In the genomic region with DNA sequence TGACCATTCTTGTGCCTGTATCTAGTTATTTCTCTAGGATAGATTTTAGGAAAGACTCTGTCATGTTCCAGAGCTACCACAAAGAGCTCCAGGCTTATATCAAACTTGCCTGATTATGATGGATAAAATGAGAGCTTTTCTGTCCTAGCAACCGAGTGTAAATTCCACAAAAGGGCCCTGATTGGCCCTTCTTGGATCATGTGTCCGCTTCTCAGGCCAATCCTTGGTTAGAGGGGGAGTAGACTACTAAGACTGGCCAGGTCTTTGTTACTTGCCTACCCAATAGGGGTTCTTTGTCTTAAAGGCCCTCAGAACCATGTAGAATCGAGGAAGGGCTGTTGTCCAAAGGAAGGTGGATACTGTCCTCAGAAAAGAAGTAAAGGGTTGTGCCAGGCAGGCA, we compare ENCODE assay signal across 9 cellular contexts. TPM values are rescaled to one million over a fixed set of nuclear protein-coding genes. Genes with fewer than 3 reads are reported as not detected.
DNase-seq lines count a peak whose midpoint lies in the region; ATAC-seq and TF ChIP-seq lines count a peak whose summit lies in the region.
"Had no signal": no experiment of that assay in that cellular context is flagged by ENCODE, and none has a peak within 500 bp of the region (broad histone marks: within the 10 kb centered on the region; RNA-seq: fewer than 3 reads in every experiment).

No MANE protein-coding gene starts in this region.

- BruUV-seq in mammary epithelial cell (replicated peaks; lab: Mats Ljungman, UMichigan) = TSS peak; percentile 8

- no peaks in the 10 kb centered on the region for H3F3A ChIP-seq in neural cell (ENCODE audit: insufficient read depth, low read length, poor library complexity, severe bottlenecking)

- DNase-seq in NCI-H510A treated with DMSO at 0.1 percent for 48 hours (lab: John Stamatoyannopoulos, UW) (peak; percentile 4), NCI-H510A (lab: John Stamatoyannopoulos, UW) (no peak), NAMALWA (ENCODE audit: low spot score) (peak; percentile 75), mammary epithelial cell (peak; percentile 28)
- DNase-seq in effector CD4-positive, alpha-beta T cell = no peak

- H3K79me2 ChIP-seq in mammary epithelial cell (ENCODE audit: insufficient read depth, low read length) (peaks cover 54% of the 10 kb centered on the region), neural cell (replicated peaks; ENCODE audit: insufficient read depth, low read length) (peaks cover 12% of the 10 kb centered on the region)

- dilution Hi-C loops in mammary epithelial cell (cut with HindIII; ENCODE audit: low sequenced_read_pairs) = loop anchor here (5.0 kb wide), 4 partner anchors 54 to 141 kb away; a partner anchor contains a TSS

- no peaks in the 10 kb centered on the region for H3K27me3 ChIP-seq in mammary epithelial cell (ENCODE audit: insufficient read depth, low read length)
- no peaks in the 10 kb centered on the region for H3K27me3 ChIP-seq in neural cell (ENCODE audit: insufficient read depth, low read depth, low read length)

- TF ChIP-seq EP300 in neural cell (conservative IDR thresholded peaks at IDR 0.05; ENCODE audit: poor library complexity, severe bottlenecking) = no peak

- peaks cover 22% of the 10 kb centered on the region for H3K36me3 ChIP-seq in mammary epithelial cell (ENCODE audit: insufficient read depth, low read length)
- H3K36me3 ChIP-seq in neural cell (ENCODE audit: insufficient read depth, low read length) = no peaks in the 10 kb centered on the region

- in situ Hi-C loops in mammary epithelial cell (cut with MboI; ENCODE audit: low sequenced_read_pairs in 2 of 2) = no loop called here

- 71% methylated on average over 3 of the region's 3 CpGs for WGBS in mammary epithelial cell (ENCODE audit: low coverage, missing lambda C conversion rate)

- H3K9me2 ChIP-seq in neural cell (ENCODE audit: insufficient read depth, low read length) = no peaks in the 10 kb centered on the region

- ATAC-seq in GM18502 (IDR thresholded peaks at IDR 0.05; ENCODE audit: poor library complexity, unreplicated experiment) (no peak), HG02623 (IDR thresholded peaks at IDR 0.05; ENCODE audit: unreplicated experiment) (no peak)

- H2AFZ ChIP-seq in mammary epithelial cell (ENCODE audit: low read depth, low read length) (no peak overlapping the region), neural cell (ENCODE audit: low read depth, low read length) (no peak overlapping the region)

- intact Hi-C loops in mammary epithelial cell (cut with micrococcal nuclease) = no loop called here

- no peak for TF ChIP-seq RAD21 in neural cell (conservative IDR thresholded peaks at IDR 0.05)

- H3K9ac ChIP-seq in mammary epithelial cell (ENCODE audit: insufficient read depth, low read length) (no peak overlapping the region), neural cell (ENCODE audit: low read length) (no peak overlapping the region)

- CTCF ChIA-PET in mammary epithelial cell (lab: Charles Lee; ENCODE audit: low non-redundant PET) = no interaction called here

- H3K9me3 ChIP-seq in mammary epithelial cell (replicated peaks; ENCODE audit: insufficient read depth, low read length) (no peaks in the 10 kb centered on the region), neural cell (ENCODE audit: low read length) (no peaks in the 10 kb centered on the region)

- no peak overlapping the region for H3K27ac ChIP-seq in mammary epithelial cell (ENCODE audit: insufficient read depth, low read depth, low read length)
- peak overlapping the region; percentile 33 for H3K27ac ChIP-seq in neural cell (ENCODE audit: low read length)

- TF ChIP-seq CTCF in mammary epithelial cell (conservative IDR thresholded peaks at IDR 0.05 in 1 of 2, IDR thresholded peaks at IDR 0.05 in 1 of 2; ENCODE audit: extremely low read depth in 1 of 2, insufficient read depth in 1 of 2, low read depth in 1 of 2, low read length in 2 of 2) (no peak), neural cell (IDR thresholded peaks at IDR 0.05; ENCODE audit: poor library complexity, severe bottlenecking) (no peak)

- no peak overlapping the region for H3K4me3 ChIP-seq in mammary epithelial cell (replicated peaks in 1 of 3; ENCODE audit: insufficient read depth in 1 of 3, low read depth in 2 of 3, low read length in 3 of 3)
- H3K4me3 ChIP-seq in neural cell (ENCODE audit: low read length) = peak overlapping the region; percentile 31

- H3K4me2 ChIP-seq in mammary epithelial cell (ENCODE audit: insufficient read depth, low read depth, low read length) = peak overlapping the region; percentile 10
- no peak overlapping the region for H3K4me2 ChIP-seq in neural cell (ENCODE audit: low read length)

- no peaks in the 10 kb centered on the region for H3K4me1 ChIP-seq in mammary epithelial cell (ENCODE audit: insufficient read depth, low read length)

- H4K20me1 ChIP-seq in mammary epithelial cell (ENCODE audit: insufficient read depth, low read length) (no peaks in the 10 kb centered on the region), neural cell (ENCODE audit: insufficient read depth) (no peaks in the 10 kb centered on the region)

TF ChIP-seq in neural cell, 6 proteins besides CTCF, POLR2A, EP300 and RAD21:
- TF ChIP-seq EZH2 (IDR thresholded peaks at IDR 0.05; ENCODE audit: borderline replicate concordance, insufficient read depth, low read length, poor library complexity, severe bottlenecking) (no peak), TAF1 (IDR thresholded peaks at IDR 0.05; ENCODE audit: low read depth) (no peak), POLR2AphosphoS5 (IDR thresholded peaks at IDR 0.05) (no peak), SMC3 (conservative IDR thresholded peaks at IDR 0.05; ENCODE audit: poor library complexity) (no peak), MXI1 (conservative IDR thresholded peaks at IDR 0.05; ENCODE audit: poor library complexity, severe bottlenecking) (no peak)
- TF ChIP-seq, protein P1, sequence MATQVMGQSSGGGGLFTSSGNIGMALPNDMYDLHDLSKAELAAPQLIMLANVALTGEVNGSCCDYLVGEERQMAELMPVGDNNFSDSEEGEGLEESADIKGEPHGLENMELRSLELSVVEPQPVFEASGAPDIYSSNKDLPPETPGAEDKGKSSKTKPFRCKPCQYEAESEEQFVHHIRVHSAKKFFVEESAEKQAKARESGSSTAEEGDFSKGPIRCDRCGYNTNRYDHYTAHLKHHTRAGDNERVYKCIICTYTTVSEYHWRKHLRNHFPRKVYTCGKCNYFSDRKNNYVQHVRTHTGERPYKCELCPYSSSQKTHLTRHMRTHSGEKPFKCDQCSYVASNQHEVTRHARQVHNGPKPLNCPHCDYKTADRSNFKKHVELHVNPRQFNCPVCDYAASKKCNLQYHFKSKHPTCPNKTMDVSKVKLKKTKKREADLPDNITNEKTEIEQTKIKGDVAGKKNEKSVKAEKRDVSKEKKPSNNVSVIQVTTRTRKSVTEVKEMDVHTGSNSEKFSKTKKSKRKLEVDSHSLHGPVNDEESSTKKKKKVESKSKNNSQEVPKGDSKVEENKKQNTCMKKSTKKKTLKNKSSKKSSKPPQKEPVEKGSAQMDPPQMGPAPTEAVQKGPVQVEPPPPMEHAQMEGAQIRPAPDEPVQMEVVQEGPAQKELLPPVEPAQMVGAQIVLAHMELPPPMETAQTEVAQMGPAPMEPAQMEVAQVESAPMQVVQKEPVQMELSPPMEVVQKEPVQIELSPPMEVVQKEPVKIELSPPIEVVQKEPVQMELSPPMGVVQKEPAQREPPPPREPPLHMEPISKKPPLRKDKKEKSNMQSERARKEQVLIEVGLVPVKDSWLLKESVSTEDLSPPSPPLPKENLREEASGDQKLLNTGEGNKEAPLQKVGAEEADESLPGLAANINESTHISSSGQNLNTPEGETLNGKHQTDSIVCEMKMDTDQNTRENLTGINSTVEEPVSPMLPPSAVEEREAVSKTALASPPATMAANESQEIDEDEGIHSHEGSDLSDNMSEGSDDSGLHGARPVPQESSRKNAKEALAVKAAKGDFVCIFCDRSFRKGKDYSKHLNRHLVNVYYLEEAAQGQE (IDR thresholded peaks at IDR 0.05; ENCODE audit: borderline replicate concordance) = no peak

RNA-seq across cellular contexts. Expression of a gene that starts 2.4 kb away (rescaled TPM):
- 10 to 100 TPM; 10.5 to 22.4 TPM for total RNA-seq in mammary epithelial cell
- polyA plus RNA-seq in mammary epithelial cell = 11.3 TPM
- polyA minus RNA-seq in mammary epithelial cell = 9.8 TPM
- 11.7 and 14.8 TPM in 2 replicates for polyA plus RNA-seq in neural cell
- polyA minus RNA-seq in neural cell = 22.9 and 24.1 TPM in 2 replicates

RNA-seq across cellular contexts. Expression of a gene that starts 19.6 kb away (rescaled TPM):
- under 1 TPM in 1 of 2 donors, not detected in 1; 0.09 TPM for total RNA-seq in mammary epithelial cell
- polyA plus RNA-seq in mammary epithelial cell (0.06 TPM), neural cell (not detected in 2 replicates)
- polyA minus RNA-seq in mammary epithelial cell (not detected), neural cell (not detected in 2 replicates)
- total RNA-seq: epithelial cell of proximal tubule had no signal

RNA-seq across cellular contexts. Expression of a gene that starts 41.9 kb away (rescaled TPM):
- total RNA-seq in mammary epithelial cell = 1 to 10 TPM in 1 of 2 donors, under 1 TPM in 1; 0.17 to 1.9 TPM
- 0.03 TPM for polyA plus RNA-seq in mammary epithelial cell
- polyA minus RNA-seq in mammary epithelial cell = not detected
- not detected in 2 replicates for polyA plus RNA-seq in neural cell
- 0.24 TPM in 1 of 2 replicates, not detected in the other for polyA minus RNA-seq in neural cell
- total RNA-seq: epithelial cell of proximal tubule had no signal

Comparison
In these comparisons a context has a peak if more than half of its experiments do, and no peak if none do; other contexts are left out.
1. DNase-seq: peak in NCI-H510A treated with DMSO at 0.1 percent for 48 hours (single experiment), NAMALWA (single experiment) and mammary epithelial cell (single experiment); none in NCI-H510A (single experiment) and effector CD4-positive, alpha-beta T cell (single experiment).